ENCODE assay signal across 16 cellular contexts in genomic region chr3:130429069-130430023, GRCh38.
"Had no signal": no experiment of that assay in that cellular context is flagged by ENCODE, and none has a peak within 500 bp of the region (broad histone marks: within the 10 kb centered on the region; RNA-seq: fewer than 3 reads in every experiment).

No MANE protein-coding gene starts in this region.

- H2AFZ ChIP-seq: parathyroid adenoma had no signal

- H3K27me3 ChIP-seq: esophagus squamous epithelium, suprapubic skin, vagina had no signal

- H3K4me3 ChIP-seq: esophagus squamous epithelium, lower lobe of right lung, suprapubic skin, vagina had no signal

- ATAC-seq: activated CD4-positive, alpha-beta T cell treated with anti-CD3 and anti-CD28 coated beads for 36 hours; activated naive CD4-positive, alpha-beta T cell treated with anti-CD3 and anti-CD28 coated beads, Interleukin-2, amount 50 U/mL, for 72 hours; left colon; lower lobe of right lung; natural killer cell treated with Interleukin-12 subunit alpha and Interleukin-12 subunit beta and Interleukin-15 and Interleukin-18, amount 100 ng/mL, for 72 hours; stimulated activated naive CD8-positive, alpha-beta T cell treated with anti-CD3 and anti-CD28 coated beads, Interleukin-15, amount 100 ng/mL, for 72 hours had no signal

- H3K9me3 ChIP-seq: esophagus squamous epithelium, lower lobe of right lung, suprapubic skin, vagina had no signal

- H3K79me2 ChIP-seq: parathyroid adenoma had no signal

- H3K4me1 ChIP-seq: esophagus squamous epithelium, lower lobe of right lung, parathyroid adenoma, suprapubic skin, vagina had no signal

- H3K36me3 ChIP-seq: esophagus squamous epithelium, lower lobe of right lung, suprapubic skin, vagina had no signal

- DNase-seq: activated CD4-positive, alpha-beta T cell treated with anti-CD3 and anti-CD28 coated beads for 36 hours; activated CD4-positive, alpha-beta T cell treated with anti-CD3 and anti-CD28 coated beads, Interleukin-2, amount 50 U/mL, for 48 hours; activated gamma-delta T cell; cerebellar nuclear complex; effector memory CD4-positive, alpha-beta T cell; esophagus squamous epithelium; left colon; lower lobe of right lung; stimulated activated CD4-positive, alpha-beta T cell treated with anti-CD3 and anti-CD28 coated beads, Interleukin-2, amount 100 ng/mL, for 24 hours; stimulated activated naive CD8-positive, alpha-beta T cell treated with anti-CD3 and anti-CD28 coated beads, Interleukin-15, amount 100 ng/mL, for 72 hours; trophoblast cell had no signal

- H3K9ac ChIP-seq: parathyroid adenoma had no signal

- H3K27ac ChIP-seq: esophagus squamous epithelium, lower lobe of right lung, parathyroid adenoma, suprapubic skin, vagina had no signal
